20 cellular contexts compared by ENCODE assay signal in genomic region chr2:103823847-103824246, GRCh38.
DNase-seq lines count a peak whose midpoint lies in the region; ATAC-seq and TF ChIP-seq lines count a peak whose summit lies in the region.
"Had no signal": no experiment of that assay in that cellular context is flagged by ENCODE, and none has a peak within 500 bp of the region (broad histone marks: within the 10 kb centered on the region; RNA-seq: fewer than 3 reads in every experiment).

No MANE protein-coding gene starts in this region.

- no peak for TF ChIP-seq CTCF in LNCaP clone FGC (IDR thresholded peaks at IDR 0.05; ENCODE audit: control insufficient read depth, extremely low read depth, insufficient read depth)
- no peak for TF ChIP-seq CTCF in hepatocyte (IDR thresholded peaks at IDR 0.05; ENCODE audit: poor library complexity)
- no peak for TF ChIP-seq CTCF in HFFc6 (IDR thresholded peaks at IDR 0.05)
- no peak for TF ChIP-seq CTCF in lower leg skin (IDR thresholded peaks at IDR 0.05)

- no peaks in the 10 kb centered on the region for H3K36me3 ChIP-seq in hepatocyte (replicated peaks; ENCODE audit: insufficient read depth, low read depth)

- TF ChIP-seq POLR2A in lower leg skin (IDR thresholded peaks at IDR 0.05): no peak

- H3K4me2 ChIP-seq in hepatocyte: no peak overlapping the region

- no peaks in the 10 kb centered on the region for H3K79me2 ChIP-seq in hepatocyte

- H3K36me3 Mint-ChIP-seq in HFFc6 (ENCODE audit: low read depth): no peaks in the 10 kb centered on the region
- H3K36me3 Mint-ChIP-seq in activated naive CD8-positive, alpha-beta T cell treated with anti-CD3 and anti-CD28 coated beads, Interleukin-2, amount 50 U/mL, for 24 hours (ENCODE audit: low read depth): no peaks in the 10 kb centered on the region
- H3K36me3 Mint-ChIP-seq: activated CD4-positive, alpha-beta memory T cell treated with anti-CD3 and anti-CD28 coated beads for 36 hours had no signal

- H3K4me1 ChIP-seq in hepatocyte (ENCODE audit: insufficient read depth): no peaks in the 10 kb centered on the region
- H3K4me1 ChIP-seq: Caco-2 had no signal

- no peak for ATAC-seq in activated naive CD8-positive, alpha-beta T cell treated with anti-CD3 and anti-CD28 coated beads, Interleukin-2, amount 50 U/mL, for 24 hours
- ATAC-seq: left cardiac atrium had no signal

- intact Hi-C loops in posterior cingulate gyrus (cut with DNase I): no loop called here
- intact Hi-C loops in lower leg skin (cut with DNase I; ENCODE audit: low total_unique reads): no loop called here

- H3K27me3 Mint-ChIP-seq in HFFc6 (ENCODE audit: insufficient read depth): no peaks in the 10 kb centered on the region
- no peaks in the 10 kb centered on the region for H3K27me3 Mint-ChIP-seq in activated naive CD8-positive, alpha-beta T cell treated with anti-CD3 and anti-CD28 coated beads, Interleukin-2, amount 50 U/mL, for 24 hours
- H3K27me3 Mint-ChIP-seq: activated CD4-positive, alpha-beta memory T cell treated with anti-CD3 and anti-CD28 coated beads for 36 hours had no signal

- H3K4me3 Mint-ChIP-seq in HFFc6: no peak overlapping the region
- H3K4me3 Mint-ChIP-seq in activated naive CD8-positive, alpha-beta T cell treated with anti-CD3 and anti-CD28 coated beads, Interleukin-2, amount 50 U/mL, for 24 hours: no peak overlapping the region
- H3K4me3 Mint-ChIP-seq: activated CD4-positive, alpha-beta memory T cell treated with anti-CD3 and anti-CD28 coated beads for 36 hours had no signal

- in situ Hi-C loops in Caki2 (cut with HindIII; ENCODE audit: low pct_unique_long_range_greater_than_20kb, low sequenced_read_pairs): no loop called here

- H3K4me1 Mint-ChIP-seq in HFFc6 (ENCODE audit: low read depth): no peaks in the 10 kb centered on the region
- H3K4me1 Mint-ChIP-seq in activated naive CD8-positive, alpha-beta T cell treated with anti-CD3 and anti-CD28 coated beads, Interleukin-2, amount 50 U/mL, for 24 hours: no peaks in the 10 kb centered on the region

- DNase-seq in Caki2 (ENCODE audit: low read depth): peak; percentile 64
- peak; percentile 6 for DNase-seq in LNCaP clone FGC (ENCODE audit: low read depth)
- DNase-seq in NCI-H748 (lab: John Stamatoyannopoulos, UW; ENCODE audit: unreplicated experiment): peak; percentile 94
- DNase-seq in hepatocyte (ENCODE audit: low spot score): peak; percentile 65
- DNase-seq in HFFc6: no peak
- DNase-seq in activated naive CD8-positive, alpha-beta T cell treated with anti-CD3 and anti-CD28 coated beads, Interleukin-2, amount 50 U/mL, for 24 hours: no peak
- DNase-seq in posterior cingulate gyrus: no peak
- no peak for DNase-seq in lower leg skin (ENCODE audit: low spot score in 2 of 2)
- DNase-seq: activated CD4-positive, alpha-beta memory T cell treated with anti-CD3 and anti-CD28 coated beads for 36 hours; activated T-cell treated with anti-CD3 and anti-CD28 coated beads, Interleukin-2, amount 50 U/mL, for 48 hours; Caco-2; caudate nucleus; effector CD4-positive, alpha-beta T cell; HCEC 1CT; hippocampal formation; left cardiac atrium; stimulated activated CD4-positive, alpha-beta T cell treated with anti-CD3 and anti-CD28 coated beads, Interleukin-4, amount 100 ng/mL, for 24 hours; stimulated activated CD8-positive, alpha-beta memory T cell treated with anti-CD3 and anti-CD28 coated beads, Interleukin-4, amount 100 ng/mL, for 48 hours; T-helper 1 cell had no signal

- peaks cover 49% of the 10 kb centered on the region for H3K9me3 Mint-ChIP-seq in HFFc6
- H3K9me3 Mint-ChIP-seq in activated naive CD8-positive, alpha-beta T cell treated with anti-CD3 and anti-CD28 coated beads, Interleukin-2, amount 50 U/mL, for 24 hours: peaks cover 14% of the 10 kb centered on the region

- no peak overlapping the region for H3K4me3 ChIP-seq in LNCaP clone FGC (ENCODE audit: low read depth, low read length)
- H3K4me3 ChIP-seq in hepatocyte: no peak overlapping the region
- H3K4me3 ChIP-seq in lower leg skin (ENCODE audit: low read depth, poor library complexity, severe bottlenecking): no peak overlapping the region

- no peaks in the 10 kb centered on the region for H3K9me3 ChIP-seq in hepatocyte (ENCODE audit: low read depth)
- H3K9me3 ChIP-seq: Caco-2 had no signal

- WGBS in hepatocyte (ENCODE audit: low lambda C conversion rate, missing lambda C conversion rate): 68% methylated on average over 1 of the region's 1 CpG
- WGBS in lower leg skin, 2 donors: 55 to 60% methylated on average over 1 of the region's 1 CpG

- H3K27me3 ChIP-seq in hepatocyte: no peaks in the 10 kb centered on the region

- H3K27ac ChIP-seq in hepatocyte: no peak overlapping the region
- H3K27ac ChIP-seq: VCaP had no signal

- no peaks in the 10 kb centered on the region for H3K9me2 ChIP-seq in hepatocyte (replicated peaks; ENCODE audit: insufficient read depth)

- H4K20me1 ChIP-seq in hepatocyte (ENCODE audit: insufficient read depth, poor library complexity, severe bottlenecking): no peaks in the 10 kb centered on the region

- no peak overlapping the region for H3K27ac Mint-ChIP-seq in HFFc6
- H3K27ac Mint-ChIP-seq in activated naive CD8-positive, alpha-beta T cell treated with anti-CD3 and anti-CD28 coated beads, Interleukin-2, amount 50 U/mL, for 24 hours: no peak overlapping the region
- H3K27ac Mint-ChIP-seq: activated CD4-positive, alpha-beta memory T cell treated with anti-CD3 and anti-CD28 coated beads for 36 hours had no signal

- H2AFZ ChIP-seq in hepatocyte: no peak overlapping the region

Comparison
In these comparisons a context has a peak if more than half of its experiments do, and no peak if none do; other contexts are left out.
1. DNase-seq: peak in Caki2 (single experiment), LNCaP clone FGC (single experiment), NCI-H748 (single experiment) and hepatocyte (single experiment); none in HFFc6 (single experiment), activated naive CD8-positive, alpha-beta T cell treated with anti-CD3 and anti-CD28 coated beads, Interleukin-2, amount 50 U/mL, for 24 hours (single experiment), posterior cingulate gyrus (0 of 10) and lower leg skin (0 of 2).